In genomic region chr1:19682257-19682656, GRCh38 we compare ENCODE assay signal across 15 cellular contexts. TPM values are rescaled to one million over a fixed set of nuclear protein-coding genes. Genes with fewer than 3 reads are reported as not detected.
DNase-seq lines count a peak whose midpoint lies in the region; ATAC-seq and TF ChIP-seq lines count a peak whose summit lies in the region.
"Had no signal": no experiment of that assay in that cellular context is flagged by ENCODE, and none has a peak within 500 bp of the region (broad histone marks: within the 10 kb centered on the region; RNA-seq: fewer than 3 reads in every experiment).

No MANE protein-coding gene starts in this region.

- no peaks in the 10 kb centered on the region for H3K79me1 ChIP-seq in trophoblast cell (ENCODE audit: low read length)

- no peak overlapping the region for H2AK5ac ChIP-seq in trophoblast cell (ENCODE audit: low read length)

- no peaks in the 10 kb centered on the region for H3K9me3 Mint-ChIP-seq in osteocyte (ENCODE audit: unreplicated experiment)
- H3K9me3 Mint-ChIP-seq: activated T-helper 1 cell treated with anti-CD3 and anti-CD28 coated beads, Interleukin-12 subunit alpha, Interleukin-12 subunit beta, Interleukin-2, Interleukin-4 antibody, amounts not matched to agents 30 ng/mL and 10 ng/mL and 1 ng/mL, durations not matched to agents 14 hours and 24 hours and 36 hours had no signal

- no peak overlapping the region for H4K8ac ChIP-seq in trophoblast cell (ENCODE audit: low read depth, low read length)

- H3K18ac ChIP-seq in trophoblast cell (ENCODE audit: low read length) = no peak overlapping the region

- H3K9me3 ChIP-seq in RWPE2 (ENCODE audit: severe bottlenecking) (no peaks in the 10 kb centered on the region), trophoblast cell (ENCODE audit: insufficient read depth, low read depth, low read length) (peaks cover 2% of the 10 kb centered on the region)
- H3K9me3 ChIP-seq: tibial artery had no signal

- no peak overlapping the region for H2BK5ac ChIP-seq in trophoblast cell (ENCODE audit: low read depth, low read length, poor library complexity)

- no peak overlapping the region for H3K4ac ChIP-seq in trophoblast cell (ENCODE audit: low read depth, low read length)

- H3K79me2 ChIP-seq in trophoblast cell (ENCODE audit: control insufficient read depth, insufficient read depth, low read length, poor library complexity) = no peaks in the 10 kb centered on the region

- WGBS in trophoblast cell (ENCODE audit: extremely low coverage, insufficient coverage, insufficient read length) = no CpG with 5 or more reads among the region's 3 CpGs

- peaks cover 3% of the 10 kb centered on the region for H3K36me3 Mint-ChIP-seq in osteocyte (ENCODE audit: unreplicated experiment)

- H2BK12ac ChIP-seq in trophoblast cell (ENCODE audit: low read length) = no peak overlapping the region

- H3K23ac ChIP-seq in trophoblast cell (ENCODE audit: low read length) = no peak overlapping the region

- H3K4me1 Mint-ChIP-seq in osteocyte (ENCODE audit: unreplicated experiment) = peaks cover 3% of the 10 kb centered on the region

- no peak overlapping the region for H4K91ac ChIP-seq in trophoblast cell (ENCODE audit: low read depth, low read length)

- H3K14ac ChIP-seq in trophoblast cell (ENCODE audit: low read length) = no peak overlapping the region

- no peak overlapping the region for H3K9ac ChIP-seq in trophoblast cell (ENCODE audit: low read length)

- no peak overlapping the region for H2AFZ ChIP-seq in trophoblast cell (ENCODE audit: insufficient read depth, low read length, poor library complexity)

- H3K27ac ChIP-seq in RWPE2 (ENCODE audit: poor library complexity, severe bottlenecking) (no peak overlapping the region), epithelial cell of prostate (no peak overlapping the region), trophoblast cell (ENCODE audit: low read depth, low read length) (no peak overlapping the region)
- H3K27ac ChIP-seq: tibial artery had no signal

- H3K4me3 ChIP-seq in RWPE2 (ENCODE audit: severe bottlenecking) = no peak overlapping the region
- H3K4me3 ChIP-seq in trophoblast cell (ENCODE audit: low read depth, low read length) = no peak overlapping the region
- H3K4me3 ChIP-seq: tibial artery had no signal

- no peak overlapping the region for H3K27ac Mint-ChIP-seq in osteocyte (ENCODE audit: unreplicated experiment)
- H3K27ac Mint-ChIP-seq: activated T-helper 1 cell treated with anti-CD3 and anti-CD28 coated beads, Interleukin-12 subunit alpha, Interleukin-12 subunit beta, Interleukin-2, Interleukin-4 antibody, amounts not matched to agents 30 ng/mL and 10 ng/mL and 1 ng/mL, durations not matched to agents 14 hours and 24 hours and 36 hours had no signal

- H3K4me2 ChIP-seq in trophoblast cell (ENCODE audit: low read length) = no peak overlapping the region

- peak; percentile 90 for ATAC-seq in RWPE2 (ENCODE audit: low read depth)
- no peak for ATAC-seq in HG03039 (IDR thresholded peaks at IDR 0.05; ENCODE audit: unreplicated experiment)
- ATAC-seq in GM21526 (IDR thresholded peaks at IDR 0.05; ENCODE audit: low FRiP score, unreplicated experiment) = no peak

- no peak for TF ChIP-seq CTCF in RWPE2 (IDR thresholded peaks at IDR 0.05; ENCODE audit: poor library complexity, severe bottlenecking)
- no peak for TF ChIP-seq CTCF in osteocyte (IDR thresholded peaks at IDR 0.05)

- DNase-seq in GM03348 (ENCODE audit: low spot score) (peak; percentile 90), RWPE2 (ENCODE audit: low spot score) (no peak), epithelial cell of prostate (ENCODE audit: low read depth, low spot score) (peak; percentile 49), trophoblast cell (peak; percentile 64 to 74), NCI-H2196 (lab: John Stamatoyannopoulos, UW; ENCODE audit: unreplicated experiment) (no peak), osteocyte (ENCODE audit: extremely low spot score, unreplicated experiment) (no peak)
- DNase-seq: activated CD4-positive, alpha-beta T cell treated with anti-CD3 and anti-CD28 coated beads for 48 hours; cerebellar nuclear complex; H7; NCI-H2029 treated with DMSO at 0.1 percent for 48 hours; T-helper 1 cell; tibial artery had no signal

- no peaks in the 10 kb centered on the region for H3K36me3 ChIP-seq in RWPE2 (ENCODE audit: low read depth)
- no peaks in the 10 kb centered on the region for H3K36me3 ChIP-seq in trophoblast cell (ENCODE audit: control insufficient read depth in 1 of 2, insufficient read depth in 2 of 2, low read length in 2 of 2)

- no peaks in the 10 kb centered on the region for H3K27me3 ChIP-seq in RWPE2 (ENCODE audit: insufficient read depth, poor library complexity, severe bottlenecking)
- no peaks in the 10 kb centered on the region for H3K27me3 ChIP-seq in trophoblast cell (ENCODE audit: insufficient read depth, low read length)
- H3K27me3 ChIP-seq: tibial artery had no signal

- H4K12ac ChIP-seq in trophoblast cell (ENCODE audit: low read depth, low read length) = no peak overlapping the region

- no peak overlapping the region for H3K4me3 Mint-ChIP-seq in osteocyte (ENCODE audit: unreplicated experiment)
- H3K4me3 Mint-ChIP-seq: activated T-helper 1 cell treated with anti-CD3 and anti-CD28 coated beads, Interleukin-12 subunit alpha, Interleukin-12 subunit beta, Interleukin-2, Interleukin-4 antibody, amounts not matched to agents 30 ng/mL and 10 ng/mL and 1 ng/mL, durations not matched to agents 14 hours and 24 hours and 36 hours had no signal

- no peak overlapping the region for H2BK120ac ChIP-seq in trophoblast cell (ENCODE audit: insufficient read depth, low read length, poor library complexity)

- H3K4me1 ChIP-seq in RWPE2 (ENCODE audit: insufficient read depth, poor library complexity, severe bottlenecking) = no peaks in the 10 kb centered on the region
- no peaks in the 10 kb centered on the region for H3K4me1 ChIP-seq in trophoblast cell (ENCODE audit: control insufficient read depth in 1 of 2, insufficient read depth in 2 of 2, low read length in 2 of 2)
- H3K4me1 ChIP-seq: tibial artery had no signal

- H3K27me3 Mint-ChIP-seq in osteocyte (ENCODE audit: unreplicated experiment) = no peaks in the 10 kb centered on the region

RNA-seq across cellular contexts. Expression of gene HTR6, which starts 17.6 kb away (rescaled TPM):
- not detected in 2 replicates for polyA plus RNA-seq in trophoblast cell (2013)
- total RNA-seq in osteocyte = 0.16 TPM in 1 of 2 replicates, not detected in the other
- total RNA-seq: activated T-helper 1 cell treated with anti-CD3 and anti-CD28 coated beads, Interleukin-12 subunit alpha, Interleukin-12 subunit beta, Interleukin-2, Interleukin-4 antibody, amounts not matched to agents 30 ng/mL and 10 ng/mL and 1 ng/mL, durations not matched to agents 14 hours and 24 hours and 36 hours had no signal

RNA-seq across cellular contexts. Expression of gene NBL1, which starts 38.1 kb away (rescaled TPM):
- 12.5 and 12.6 TPM in 2 replicates for polyA plus RNA-seq in trophoblast cell (2013)
- total RNA-seq in osteocyte = 547 and 561 TPM in 2 replicates

Comparison
In these comparisons a context has a peak if more than half of its experiments do, and no peak if none do; other contexts are left out.
1. DNase-seq: peak in GM03348 (single experiment), epithelial cell of prostate (single experiment) and trophoblast cell (2 of 2); none in RWPE2 (single experiment), NCI-H2196 (single experiment) and osteocyte (single experiment).